Comparison of ENCODE assay signal across 16 cellular contexts in genomic region chr9:95249986-95250385, GRCh38.
DNase-seq lines count a peak whose midpoint lies in the region; ATAC-seq and TF ChIP-seq lines count a peak whose summit lies in the region.
"Had no signal": no experiment of that assay in that cellular context is flagged by ENCODE, and none has a peak within 500 bp of the region (broad histone marks: within the 10 kb centered on the region; RNA-seq: fewer than 3 reads in every experiment).

No MANE protein-coding gene starts in this region.

- no peaks in the 10 kb centered on the region for H3K9me3 ChIP-seq in cardiac muscle cell (ENCODE audit: low read depth)
- H3K9me3 ChIP-seq in aorta (ENCODE audit: control insufficient read depth, low read length), result no peaks in the 10 kb centered on the region
- H3K9me3 ChIP-seq: gastroesophageal sphincter, HAP-1 had no signal

- POLR2A ChIA-PET in naive thymus-derived CD8-positive, alpha-beta T cell (lab: Charles Lee), result no interaction called here

- TF ChIP-seq CTCF in cardiac muscle cell (IDR thresholded peaks at IDR 0.05; ENCODE audit: low read depth, low read length) (no peak), brain (conservative IDR thresholded peaks at IDR 0.05) (no peak)

- 83 to 96% methylated on average over 2 of the region's 2 CpGs for WGBS in aorta, 2 donors

- H3K27ac Mint-ChIP-seq in brain, result peak overlapping the region in 4 of 5 experiments; percentile 5 to 88 (median 52)
- H3K27ac Mint-ChIP-seq in naive thymus-derived CD8-positive, alpha-beta T cell, result peak overlapping the region in 1 of 10 donors; percentile 29
- H3K27ac Mint-ChIP-seq: activated naive CD4-positive, alpha-beta T cell treated with anti-CD3 and anti-CD28 coated beads, Interleukin-2, amount 50 U/mL, for 24 hours had no signal

- peaks cover 22% of the 10 kb centered on the region for H3K36me3 Mint-ChIP-seq in brain
- peaks cover 14 to 17% (median 15%) of the 10 kb centered on the region in 3 donors for H3K36me3 Mint-ChIP-seq in naive thymus-derived CD8-positive, alpha-beta T cell

- DNase-seq in cardiac muscle cell (ENCODE audit: low read depth in 1 of 2, low spot score in 1 of 2) (peak in 1 of 2 donors; percentile 60), left ventricle myocardium superior (no peak), NCI-H2196 treated with DMSO at 0.1 percent for 48 hours (lab: John Stamatoyannopoulos, UW; ENCODE audit: unreplicated experiment) (peak; percentile 37), aorta (no peak)
- DNase-seq in effector CD4-positive, alpha-beta T cell, result no peak
- DNase-seq in naive thymus-derived CD8-positive, alpha-beta T cell, result no peak
- DNase-seq: RPMI8226, T-helper 2 cell had no signal

- H3K27me3 ChIP-seq in cardiac muscle cell, result no peaks in the 10 kb centered on the region
- H3K27me3 ChIP-seq in aorta (ENCODE audit: control insufficient read depth in 1 of 2, insufficient read depth in 2 of 2, low read length in 1 of 2), result no peaks in the 10 kb centered on the region
- H3K27me3 ChIP-seq: gastroesophageal sphincter had no signal

- H3K4me1 Mint-ChIP-seq in brain, result peaks cover 17% of the 10 kb centered on the region
- peaks cover 0 to 6% (median 2%) of the 10 kb centered on the region in 4 donors for H3K4me1 Mint-ChIP-seq in naive thymus-derived CD8-positive, alpha-beta T cell
- H3K4me1 Mint-ChIP-seq: activated naive CD4-positive, alpha-beta T cell treated with anti-CD3 and anti-CD28 coated beads, Interleukin-2, amount 50 U/mL, for 24 hours; central memory CD8-positive, alpha-beta T cell had no signal

- H3K4me1 ChIP-seq in cardiac muscle cell (ENCODE audit: low read depth) (peaks cover 7% of the 10 kb centered on the region), aorta (ENCODE audit: control insufficient read depth in 1 of 2, insufficient read depth in 2 of 2, low read length in 2 of 2) (no peaks in the 10 kb centered on the region)
- H3K4me1 ChIP-seq: parathyroid adenoma had no signal

- H3K27me3 Mint-ChIP-seq in brain, result no peaks in the 10 kb centered on the region
- H3K27me3 Mint-ChIP-seq in naive thymus-derived CD8-positive, alpha-beta T cell, result no peaks in the 10 kb centered on the region
- H3K27me3 Mint-ChIP-seq: activated naive CD4-positive, alpha-beta T cell treated with anti-CD3 and anti-CD28 coated beads, Interleukin-2, amount 50 U/mL, for 24 hours; central memory CD8-positive, alpha-beta T cell had no signal

- peaks cover 0 to 2% (median 0%) of the 10 kb centered on the region in 5 experiments for H3K9me3 Mint-ChIP-seq in brain
- no peaks in the 10 kb centered on the region for H3K9me3 Mint-ChIP-seq in naive thymus-derived CD8-positive, alpha-beta T cell
- H3K9me3 Mint-ChIP-seq: activated naive CD4-positive, alpha-beta T cell treated with anti-CD3 and anti-CD28 coated beads, Interleukin-2, amount 50 U/mL, for 24 hours; central memory CD8-positive, alpha-beta T cell had no signal

- intact Hi-C loops in left ventricle myocardium superior (cut with micrococcal nuclease) (no loop called here), aorta (cut with DNase I) (no loop called here)

- no peak for ATAC-seq in left ventricle myocardium superior
- ATAC-seq in aorta (ENCODE audit: low FRiP score), result no peak
- no peak for ATAC-seq in HG02678 (IDR thresholded peaks at IDR 0.05; ENCODE audit: unreplicated experiment)
- ATAC-seq in naive thymus-derived CD8-positive, alpha-beta T cell, result no peak
- ATAC-seq: gastroesophageal sphincter, K562 had no signal

- peak overlapping the region; percentile 38 for H3K27ac ChIP-seq in cardiac muscle cell
- H3K27ac ChIP-seq in aorta (ENCODE audit: low read depth in 1 of 2, low read length in 2 of 2), result no peak overlapping the region
- H3K27ac ChIP-seq: gastroesophageal sphincter, parathyroid adenoma had no signal

- peak overlapping the region in 1 of 5 experiments; percentile 3 for H3K4me3 Mint-ChIP-seq in brain
- no peak overlapping the region for H3K4me3 Mint-ChIP-seq in naive thymus-derived CD8-positive, alpha-beta T cell
- H3K4me3 Mint-ChIP-seq: activated naive CD4-positive, alpha-beta T cell treated with anti-CD3 and anti-CD28 coated beads, Interleukin-2, amount 50 U/mL, for 24 hours; central memory CD8-positive, alpha-beta T cell had no signal

- H3K36me3 ChIP-seq in cardiac muscle cell, result no peaks in the 10 kb centered on the region
- peaks cover 0 to 4% of the 10 kb centered on the region in 2 donors for H3K36me3 ChIP-seq in aorta (ENCODE audit: control insufficient read depth in 1 of 2, insufficient read depth in 2 of 2, low read length in 1 of 2)
- H3K36me3 ChIP-seq: HAP-1 had no signal

- H3K4me3 ChIP-seq in cardiac muscle cell (no peak overlapping the region), aorta (ENCODE audit: low read length in 2 of 2) (no peak overlapping the region)
- H3K4me3 ChIP-seq: gastroesophageal sphincter, HAP-1, K562 had no signal
